8 cellular contexts compared by ENCODE assay signal in the genomic region with DNA sequence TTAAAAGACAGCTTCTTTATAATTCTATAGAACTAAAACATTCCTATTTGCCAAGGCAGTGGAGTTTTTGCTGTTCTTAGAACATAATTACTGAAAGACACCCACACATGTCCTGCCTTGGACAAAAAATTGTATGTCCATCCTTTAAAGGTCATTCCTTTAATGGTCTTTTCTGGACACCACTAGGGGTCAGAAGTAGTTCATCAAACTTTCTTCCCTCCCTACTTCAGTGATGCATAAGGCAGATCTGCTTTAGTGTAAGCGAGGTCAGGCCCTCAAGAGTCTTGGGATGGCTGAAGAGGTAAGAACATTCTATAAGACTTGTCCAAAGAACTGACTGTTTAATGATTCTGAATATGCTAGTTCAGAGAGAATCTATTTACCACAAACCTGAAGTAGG. TPM values are rescaled to one million over a fixed set of nuclear protein-coding genes. Genes with fewer than 3 reads are reported as not detected.
DNase-seq lines count a peak whose midpoint lies in the region; ATAC-seq and TF ChIP-seq lines count a peak whose summit lies in the region.

No MANE protein-coding gene starts in this region.

- CTCF ChIA-PET in A673 (lab: Charles Lee): no interaction called here

- TF ChIP-seq CTCF in A673 (conservative IDR thresholded peaks at IDR 0.05; ENCODE audit: low read depth, low read length) (0 out of 2 replicates have a peak, but pooled peaks have one; percentile 24), stomach (IDR thresholded peaks at IDR 0.05) (peak in 3 of 7 experiments; percentile 11 to 35 (median 20))

- H3K27me3 ChIP-seq in A673 (replicated peaks; ENCODE audit: insufficient read depth, low read depth, low read length, poor library complexity) (no peaks in the 10 kb centered on the region), stomach (no peaks in the 10 kb centered on the region)
- H3K27me3 ChIP-seq in effector memory CD4-positive, alpha-beta T cell (replicated peaks; ENCODE audit: control insufficient read depth, insufficient read depth, low read length, poor library complexity, severe bottlenecking): no peaks in the 10 kb centered on the region

- TF ChIP-seq EP300 in stomach (IDR thresholded peaks at IDR 0.05): no peak

- POLR2A ChIA-PET in A673 (lab: Charles Lee; ENCODE audit: low non-redundant PET): no interaction called here

- TF ChIP-seq POLR2A in stomach (IDR thresholded peaks at IDR 0.05): no peak

- H3K9me3 ChIP-seq in A673 (ENCODE audit: low read depth, low read length, poor library complexity, severe bottlenecking): no peaks in the 10 kb centered on the region
- H3K9me3 ChIP-seq in stomach: no peaks in the 10 kb centered on the region
- no peaks in the 10 kb centered on the region for H3K9me3 ChIP-seq in effector memory CD4-positive, alpha-beta T cell (ENCODE audit: control insufficient read depth, low read length)

- H3K4me3 ChIP-seq in A673 (ENCODE audit: low read depth, low read length, poor library complexity, severe bottlenecking) (no peak overlapping the region), stomach (no peak overlapping the region)
- no peak overlapping the region for H3K4me3 ChIP-seq in effector memory CD4-positive, alpha-beta T cell (ENCODE audit: insufficient read depth, low read depth, low read length, poor library complexity, severe bottlenecking)

- H3K36me3 ChIP-seq in A673 (ENCODE audit: insufficient read depth, low read length, poor library complexity, severe bottlenecking): no peaks in the 10 kb centered on the region
- no peaks in the 10 kb centered on the region for H3K36me3 ChIP-seq in stomach
- H3K36me3 ChIP-seq in effector memory CD4-positive, alpha-beta T cell (ENCODE audit: control insufficient read depth, insufficient read depth, low read length): no peaks in the 10 kb centered on the region

- intact Hi-C loops in A673 (cut with micrococcal nuclease; ENCODE audit: unreplicated experiment): loop anchor here (5.0 kb wide), 1 partner anchor 178 kb away; a partner anchor contains a TSS
- intact Hi-C loops in stomach (cut with DNase I; ENCODE audit: low total_unique reads): no loop called here

- 10 to 46% (median 17%) methylated on average over 1 of the region's 1 CpG for WGBS in stomach, 5 donors

- ATAC-seq in GM18499 (IDR thresholded peaks at IDR 0.05; ENCODE audit: insufficient read depth, unreplicated experiment) (peak; percentile 55), HG03432 (IDR thresholded peaks at IDR 0.05; ENCODE audit: unreplicated experiment) (peak; percentile 76)

- BruUV-seq in A673 (replicated peaks; lab: Mats Ljungman, UMichigan): no TSS peak

- no peak overlapping the region for H3K27ac ChIP-seq in A673 (ENCODE audit: low read depth, low read length, poor library complexity, severe bottlenecking)
- no peak overlapping the region for H3K27ac ChIP-seq in stomach
- no peak overlapping the region for H3K27ac ChIP-seq in effector memory CD4-positive, alpha-beta T cell (ENCODE audit: insufficient read depth, low read length, poor library complexity, severe bottlenecking)

- no peak for DNase-seq in A673 (ENCODE audit: low spot score)
- peak; percentile 62 for DNase-seq in SW480 (ENCODE audit: low spot score)
- DNase-seq in iPS-NIHi11 (ENCODE audit: low spot score): peak; percentile 71
- DNase-seq in stomach: no peak
- DNase-seq in stimulated activated CD4-positive, alpha-beta T cell treated with anti-CD3 and anti-CD28 coated beads, Interleukin-4, amount 100 ng/mL, for 1 hour: no peak
- no peak for DNase-seq in effector memory CD4-positive, alpha-beta T cell

- no peaks in the 10 kb centered on the region for H3K4me1 ChIP-seq in A673 (ENCODE audit: insufficient read depth, low read length, poor library complexity, severe bottlenecking)
- H3K4me1 ChIP-seq in stomach: no peaks in the 10 kb centered on the region
- no peaks in the 10 kb centered on the region for H3K4me1 ChIP-seq in effector memory CD4-positive, alpha-beta T cell (ENCODE audit: control insufficient read depth, insufficient read depth, low read length, poor library complexity, severe bottlenecking)

RNA-seq across cellular contexts. Expression of a gene that starts 4.3 kb away (rescaled TPM):
- total RNA-seq in A673 (2021): not detected in 2 replicates
- total RNA-seq in stomach: not detected
- polyA plus RNA-seq in stomach: not detected

RNA-seq across cellular contexts. Expression of a gene that starts 22.1 kb away (rescaled TPM):
- total RNA-seq in A673 (2021): not detected in 2 replicates
- 1,000 to 10,000 TPM in 1 of 5 donors, 100 to 1,000 TPM in 1, 10 to 100 TPM in 1, 1 to 10 TPM in 2; 2.9 to 1,619 (median 29.5) TPM for total RNA-seq in stomach
- polyA plus RNA-seq in stomach: 10 to 100 TPM in 2 of 3 donors, 1 to 10 TPM in 1; 3.1 to 15.1 (median 13.0) TPM

RNA-seq across cellular contexts. Expression of a gene that starts 29.5 kb away (rescaled TPM):
- not detected in 2 replicates for total RNA-seq in A673 (2021)
- 1 to 10 TPM in 1 of 5 donors, not detected in 4; 4.8 TPM for total RNA-seq in stomach
- polyA plus RNA-seq in stomach: under 1 TPM in 1 of 3 donors, not detected in 2; 0.20 TPM

RNA-seq across cellular contexts. Expression of a gene that starts 44.9 kb away (rescaled TPM):
- total RNA-seq in A673 (2021): not detected in 2 replicates
- 1 to 10 TPM in 1 of 5 donors, not detected in 4; 6.2 TPM for total RNA-seq in stomach
- not detected for polyA plus RNA-seq in stomach

RNA-seq across cellular contexts. Expression of a gene that starts 49.8 kb away (rescaled TPM):
- total RNA-seq in A673 (2021) (not detected in 2 replicates), stomach (1,000 to 10,000 TPM in 1 of 5 donors, not detected in 4; 1,854 TPM)
- under 1 TPM in 1 of 3 donors, not detected in 2; 0.75 TPM for polyA plus RNA-seq in stomach

Comparison
In these comparisons a context has a peak if more than half of its experiments do, and no peak if none do; other contexts are left out.
1. DNase-seq: peak in SW480 (single experiment) and iPS-NIHi11 (single experiment); none in A673 (single experiment), stomach (single experiment), stimulated activated CD4-positive, alpha-beta T cell treated with anti-CD3 and anti-CD28 coated beads, Interleukin-4, amount 100 ng/mL, for 1 hour (single experiment) and effector memory CD4-positive, alpha-beta T cell (0 of 3).